14 cellular contexts compared by ENCODE assay signal in the genomic region with DNA sequence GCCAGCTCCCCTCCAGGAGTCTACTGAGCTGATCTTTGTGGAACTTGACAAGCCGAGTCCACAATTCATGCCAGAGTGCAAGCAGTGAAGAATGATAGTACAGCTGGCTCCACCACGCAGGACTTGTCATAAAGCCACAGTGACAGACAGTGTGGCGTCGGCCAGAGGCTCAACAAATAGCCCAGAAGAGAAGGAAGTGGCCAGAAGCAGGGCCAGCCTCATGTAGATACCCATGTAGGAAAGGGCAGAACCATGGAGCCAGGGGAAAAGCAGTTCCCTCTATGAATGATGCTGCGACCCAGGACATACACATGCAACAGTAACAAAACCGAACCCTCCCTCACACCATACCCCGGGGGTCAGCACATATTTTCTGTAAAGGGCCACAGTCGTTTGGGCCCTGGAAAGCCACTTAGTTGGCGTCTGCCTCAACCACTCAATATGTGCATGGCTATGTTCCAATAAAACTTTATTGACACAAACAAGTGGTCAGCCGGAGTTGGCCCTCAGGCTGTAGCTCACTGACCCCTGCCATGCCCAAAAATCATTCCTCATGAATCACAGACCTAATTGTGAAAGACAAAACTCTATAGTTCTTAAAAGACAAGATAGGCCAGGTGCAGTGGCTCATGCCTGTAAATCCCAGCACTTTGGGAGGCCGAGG.
A peak's percentile ranks its signal among the peaks of the same experiment; 100 is the strongest.
DNase-seq lines count a peak whose midpoint lies in the region; ATAC-seq and TF ChIP-seq lines count a peak whose summit lies in the region.
"Had no signal": no experiment of that assay in that cellular context is flagged by ENCODE, and none has a peak within 500 bp of the region (broad histone marks: within the 10 kb centered on the region; RNA-seq: fewer than 3 reads in every experiment).

No MANE protein-coding gene starts in this region.

- 86 to 90% methylated on average over 11 of the region's 11 CpGs for WGBS in heart right ventricle, 2 donors

- peaks cover 0 to 7% (median 0%) of the 10 kb centered on the region in 11 donors for H3K9me3 ChIP-seq in heart right ventricle
- no peaks in the 10 kb centered on the region for H3K9me3 ChIP-seq in PC-9 (ENCODE audit: insufficient read depth, low read depth)

- H3K4me1 ChIP-seq in heart right ventricle: peaks cover 2 to 31% (median 19%) of the 10 kb centered on the region in 9 donors
- H3K4me1 ChIP-seq in PC-9 (replicated peaks; ENCODE audit: insufficient read depth): no peaks in the 10 kb centered on the region

- intact Hi-C loops in heart right ventricle (cut with DNase I): no loop called here
- intact Hi-C loops in Right ventricle myocardium superior (cut with DNase I): no loop called here
- intact Hi-C loops in PC-9 (cut with micrococcal nuclease; ENCODE audit: unreplicated experiment): no loop called here

- H3K79me2 ChIP-seq in PC-9 (ENCODE audit: low read depth): no peaks in the 10 kb centered on the region

- H3K36me3 ChIP-seq in heart right ventricle: no peaks in the 10 kb centered on the region
- no peaks in the 10 kb centered on the region for H3K36me3 ChIP-seq in PC-9 (ENCODE audit: low read depth)

- no peaks in the 10 kb centered on the region for H3K9me3 Mint-ChIP-seq in natural killer cell treated with Interleukin-12 subunit alpha and Interleukin-12 subunit beta and Interleukin-15 and Interleukin-18, amount 100 ng/mL, for 72 hours
- H3K9me3 Mint-ChIP-seq: activated CD8-positive, alpha-beta T cell treated with anti-CD3 and anti-CD28 coated beads for 36 hours had no signal

- H3F3A ChIP-seq in PC-9 (ENCODE audit: insufficient read depth, low read depth): no peaks in the 10 kb centered on the region

- H3K4me2 ChIP-seq in PC-9: no peak overlapping the region

- H3K27me3 Mint-ChIP-seq in natural killer cell treated with Interleukin-12 subunit alpha and Interleukin-12 subunit beta and Interleukin-15 and Interleukin-18, amount 100 ng/mL, for 72 hours: peaks cover 3 to 4% of the 10 kb centered on the region in 2 donors

- peaks cover 19 to 21% of the 10 kb centered on the region in 2 donors for H3K4me1 Mint-ChIP-seq in natural killer cell treated with Interleukin-12 subunit alpha and Interleukin-12 subunit beta and Interleukin-15 and Interleukin-18, amount 100 ng/mL, for 72 hours (ENCODE audit: low read depth in 2 of 2)

- H3K27ac Mint-ChIP-seq in natural killer cell treated with Interleukin-12 subunit alpha and Interleukin-12 subunit beta and Interleukin-15 and Interleukin-18, amount 100 ng/mL, for 72 hours: peak overlapping the region; percentile 51 to 83

- CTCF ChIA-PET in PC-9 (lab: Charles Lee) (no interaction called here), RWPE1 (lab: Yijun Ruan, JAX) (no interaction called here)

- POLR2A ChIA-PET in PC-9 (lab: Charles Lee; ENCODE audit: unreplicated experiment) (no interaction called here), RWPE1 (lab: Yijun Ruan, JAX; ENCODE audit: low non-redundant PET) (no interaction called here)

- ATAC-seq in heart right ventricle: no peak
- ATAC-seq in Right ventricle myocardium superior (ENCODE audit: poor library complexity): no peak
- ATAC-seq in natural killer cell treated with Interleukin-12 subunit alpha and Interleukin-12 subunit beta and Interleukin-15 and Interleukin-18, amount 100 ng/mL, for 72 hours: no peak
- ATAC-seq: activated CD8-positive, alpha-beta T cell treated with anti-CD3 and anti-CD28 coated beads for 36 hours; esophagus mucosa had no signal

- BruUV-seq in PC-9 (replicated peaks; lab: Mats Ljungman, UMichigan): no TSS peak

- peak overlapping the region; percentile 51 to 94 (median 76) for H3K27ac ChIP-seq in heart right ventricle
- peak overlapping the region in 1 of 2 donors; percentile 40 for H3K27ac ChIP-seq in coronary artery
- no peak overlapping the region for H3K27ac ChIP-seq in PC-9
- no peak overlapping the region for H3K27ac ChIP-seq in RWPE1

- H3K4me3 Mint-ChIP-seq in natural killer cell treated with Interleukin-12 subunit alpha and Interleukin-12 subunit beta and Interleukin-15 and Interleukin-18, amount 100 ng/mL, for 72 hours: no peak overlapping the region

- H2AFZ ChIP-seq in PC-9: no peak overlapping the region

- TF ChIP-seq CTCF in heart right ventricle (IDR thresholded peaks at IDR 0.05): no peak
- TF ChIP-seq CTCF in coronary artery (IDR thresholded peaks at IDR 0.05): no peak
- TF ChIP-seq CTCF in PC-9 (conservative IDR thresholded peaks at IDR 0.05): no peak
- TF ChIP-seq CTCF in RWPE1 (conservative IDR thresholded peaks at IDR 0.05; ENCODE audit: low read depth): no peak

- H3K27me3 ChIP-seq in heart right ventricle (peaks cover 12 to 60% (median 42%) of the 10 kb centered on the region in 7 donors), PC-9 (ENCODE audit: insufficient read depth, low read depth) (peaks cover 87% of the 10 kb centered on the region)

- peak overlapping the region in 2 of 10 donors; percentile 6 to 28 for H3K4me3 ChIP-seq in heart right ventricle
- no peak overlapping the region for H3K4me3 ChIP-seq in coronary artery
- no peak overlapping the region for H3K4me3 ChIP-seq in PC-9

- no peaks in the 10 kb centered on the region for H3K9me2 ChIP-seq in PC-9 (ENCODE audit: insufficient read depth)

- no peaks in the 10 kb centered on the region for H3K36me3 Mint-ChIP-seq in natural killer cell treated with Interleukin-12 subunit alpha and Interleukin-12 subunit beta and Interleukin-15 and Interleukin-18, amount 100 ng/mL, for 72 hours

- peaks cover 7% of the 10 kb centered on the region for H4K20me1 ChIP-seq in PC-9 (ENCODE audit: insufficient read depth)

- DNase-seq in heart right ventricle (no peak), Right ventricle myocardium superior (no peak), coronary artery (ENCODE audit: low spot score) (peak; percentile 24), PC-9 (no peak), RWPE1 (ENCODE audit: low spot score) (no peak), COLO668 (lab: John Stamatoyannopoulos, UW; ENCODE audit: unreplicated experiment) (no peak), cerebellar nuclear complex (lab: John Stamatoyannopoulos, UW) (no peak)
- DNase-seq in natural killer cell treated with Interleukin-12 subunit alpha and Interleukin-12 subunit beta and Interleukin-15 and Interleukin-18, amount 100 ng/mL, for 72 hours (ENCODE audit: low spot score): no peak
- DNase-seq: DMS79, NCI-H774, nucleus accumbens, substantia nigra had no signal

Comparison
In these comparisons a context has a peak if more than half of its experiments do, and no peak if none do; other contexts are left out.
1. H3K27ac ChIP-seq: peak in heart right ventricle (10 of 10); none in PC-9 (single experiment) and RWPE1 (single experiment).